Comparison of ENCODE assay signal across 15 cellular contexts in genomic region chr1:222893255-222893654, GRCh38.
"Had no signal": no experiment of that assay in that cellular context is flagged by ENCODE, and none has a peak within 500 bp of the region (broad histone marks: within the 10 kb centered on the region; RNA-seq: fewer than 3 reads in every experiment).

No MANE protein-coding gene starts in this region.

- H3K27me3 ChIP-seq: body of pancreas, thyroid gland had no signal

- DNase-seq: activated CD4-positive, alpha-beta T cell treated with anti-CD3 and anti-CD28 coated beads, Interleukin-2, amount 50 U/mL, for 48 hours; activated CD8-positive, alpha-beta memory T cell treated with anti-CD3 and anti-CD28 coated beads, Interleukin-2, amount 10 ng/mL, durations not matched to agents 7 days and 5 days; activated effector memory CD4-positive, alpha-beta T cell treated with anti-CD3 and anti-CD28 coated beads, Interleukin-2, amount 50 U/mL, for 16 hours; activated T-cell treated with anti-CD3 and anti-CD28 coated beads, Interleukin-2, amount 50 U/mL, for 48 hours; body of pancreas; cerebellar nuclear complex; endodermal cell; erythroblast; kidney; T-cell; T1000; thyroid gland had no signal

- H3K4me3 ChIP-seq: body of pancreas, thyroid gland had no signal

- H3K36me3 ChIP-seq: thyroid gland had no signal

- H3K27ac ChIP-seq: body of pancreas, thyroid gland had no signal

- H3K9me3 ChIP-seq: body of pancreas, thyroid gland had no signal

- ATAC-seq: activated CD4-positive, CD25-positive, alpha-beta regulatory T cell treated with anti-CD3 and anti-CD28 coated beads, Interleukin-2, amount 50 U/mL, for 24 hours; activated CD8-positive, alpha-beta memory T cell treated with anti-CD3 and anti-CD28 coated beads, Interleukin-2, amount 10 ng/mL, durations not matched to agents 7 days and 5 days; activated naive CD4-positive, alpha-beta T cell treated with anti-CD3 and anti-CD28 coated beads, Interleukin-2, amount 50 U/mL, for 72 hours; body of pancreas; stimulated activated effector memory CD8-positive, alpha-beta T cell treated with anti-CD3 and anti-CD28 coated beads, Interleukin-12 subunit alpha, Interleukin-12 subunit beta, amount 100 ng/mL, for 72 hours; T-cell had no signal

- H3K4me1 ChIP-seq: body of pancreas had no signal
